In the genomic region with DNA sequence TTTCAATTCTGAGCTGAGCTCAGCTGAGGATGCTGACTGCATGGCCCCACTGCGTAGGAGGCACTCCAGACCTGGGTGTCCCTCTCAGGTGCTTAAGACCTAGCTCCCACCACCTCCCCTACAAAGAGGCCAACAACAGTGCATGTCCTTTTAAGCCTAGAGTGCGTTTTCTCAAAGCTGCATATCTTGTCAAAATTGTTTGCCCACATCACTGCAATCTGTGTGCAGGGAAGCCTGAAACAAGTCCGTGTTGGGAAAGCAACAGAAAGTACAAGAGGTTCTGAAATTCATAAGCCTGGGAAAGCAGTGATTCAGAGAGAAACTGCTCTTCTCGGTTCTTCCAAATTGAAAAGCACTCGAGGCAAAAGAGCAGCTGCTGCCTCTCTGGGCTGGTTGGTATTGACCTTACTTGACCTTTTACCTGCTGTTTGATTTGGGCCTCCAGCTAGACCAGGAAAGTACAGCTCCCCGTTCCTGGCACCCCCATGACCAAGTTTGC, we compare ENCODE assay signal across 15 cellular contexts.
DNase-seq lines count a peak whose midpoint lies in the region; ATAC-seq and TF ChIP-seq lines count a peak whose summit lies in the region.
"Had no signal": no experiment of that assay in that cellular context is flagged by ENCODE, and none has a peak within 500 bp of the region (broad histone marks: within the 10 kb centered on the region; RNA-seq: fewer than 3 reads in every experiment).

No MANE protein-coding gene starts in this region.

- H3K9me3 Mint-ChIP-seq in activated T-helper 2 cell treated with anti-CD3 and anti-CD28 coated beads, Interferon-gamma antibody, Interleukin-2, Interleukin-4, amounts not matched to agents 10 μg/mL and 5 μg/mL and 100 μg/mL, durations not matched to agents 14 hours and 24 hours and 36 hours = no peaks in the 10 kb centered on the region
- H3K9me3 Mint-ChIP-seq in activated CD8-positive, alpha-beta memory T cell treated with anti-CD3 and anti-CD28 coated beads, Interleukin-2, amount 10 ng/mL, durations not matched to agents 7 days and 5 days (ENCODE audit: low read depth) = no peaks in the 10 kb centered on the region

- TF ChIP-seq CTCF in foreskin keratinocyte (conservative IDR thresholded peaks at IDR 0.05) = no peak

- H3K27ac Mint-ChIP-seq in activated T-helper 2 cell treated with anti-CD3 and anti-CD28 coated beads, Interferon-gamma antibody, Interleukin-2, Interleukin-4, amounts not matched to agents 10 μg/mL and 5 μg/mL and 100 μg/mL, durations not matched to agents 14 hours and 24 hours and 36 hours = no peak overlapping the region
- H3K27ac Mint-ChIP-seq in activated CD8-positive, alpha-beta memory T cell treated with anti-CD3 and anti-CD28 coated beads, Interleukin-2, amount 10 ng/mL, durations not matched to agents 7 days and 5 days = no peak overlapping the region
- H3K27ac Mint-ChIP-seq: CD8-positive, alpha-beta memory T cell; memory B cell had no signal

- H3K27ac ChIP-seq in foreskin keratinocyte = no peak overlapping the region
- H3K27ac ChIP-seq: tibial nerve had no signal

- no peaks in the 10 kb centered on the region for H3K4me1 ChIP-seq in foreskin keratinocyte
- H3K4me1 ChIP-seq: tibial nerve had no signal

- intact Hi-C loops in activated T-helper 2 cell treated with anti-CD3 and anti-CD28 coated beads, Interferon-gamma antibody, Interleukin-2, Interleukin-4, amounts not matched to agents 10 μg/mL and 5 μg/mL and 100 μg/mL, durations not matched to agents 14 hours and 24 hours and 36 hours (cut with micrococcal nuclease) = no loop called here

- DNase-seq in foreskin keratinocyte = no peak
- DNase-seq in germinal center (ENCODE audit: low spot score) = no peak
- DNase-seq in activated T-helper 2 cell treated with anti-CD3 and anti-CD28 coated beads, Interferon-gamma antibody, Interleukin-2, Interleukin-4, amounts not matched to agents 10 μg/mL and 5 μg/mL and 100 μg/mL, durations not matched to agents 14 hours and 24 hours and 36 hours (ENCODE audit: low spot score) = no peak
- DNase-seq in activated CD8-positive, alpha-beta memory T cell treated with anti-CD3 and anti-CD28 coated beads, Interleukin-2, amount 10 ng/mL, durations not matched to agents 7 days and 5 days = no peak
- no peak for DNase-seq in stimulated activated naive CD4-positive, alpha-beta T cell treated with Interleukin-2 at 50 U/mL for 16 hours (lab: John Stamatoyannopoulos, UW)
- DNase-seq: activated CD4-positive, alpha-beta T cell treated with anti-CD3 and anti-CD28 coated beads, Interleukin-2, amount 50 U/mL, for 1 hour; CD8-positive, alpha-beta memory T cell; RPMI8226 had no signal

- CTCF ChIA-PET in activated CD8-positive, alpha-beta memory T cell treated with anti-CD3 and anti-CD28 coated beads, Interleukin-2, amount 10 ng/mL, durations not matched to agents 7 days and 5 days (lab: Charles Lee) = no interaction called here

- H3K27me3 Mint-ChIP-seq in activated T-helper 2 cell treated with anti-CD3 and anti-CD28 coated beads, Interferon-gamma antibody, Interleukin-2, Interleukin-4, amounts not matched to agents 10 μg/mL and 5 μg/mL and 100 μg/mL, durations not matched to agents 14 hours and 24 hours and 36 hours (ENCODE audit: low read depth) = no peaks in the 10 kb centered on the region
- no peaks in the 10 kb centered on the region for H3K27me3 Mint-ChIP-seq in activated CD8-positive, alpha-beta memory T cell treated with anti-CD3 and anti-CD28 coated beads, Interleukin-2, amount 10 ng/mL, durations not matched to agents 7 days and 5 days
- H3K27me3 Mint-ChIP-seq: CD8-positive, alpha-beta memory T cell; memory B cell had no signal

- no peaks in the 10 kb centered on the region for H3K4me1 Mint-ChIP-seq in activated T-helper 2 cell treated with anti-CD3 and anti-CD28 coated beads, Interferon-gamma antibody, Interleukin-2, Interleukin-4, amounts not matched to agents 10 μg/mL and 5 μg/mL and 100 μg/mL, durations not matched to agents 14 hours and 24 hours and 36 hours (ENCODE audit: low read depth)
- no peaks in the 10 kb centered on the region for H3K4me1 Mint-ChIP-seq in activated CD8-positive, alpha-beta memory T cell treated with anti-CD3 and anti-CD28 coated beads, Interleukin-2, amount 10 ng/mL, durations not matched to agents 7 days and 5 days
- H3K4me1 Mint-ChIP-seq: CD8-positive, alpha-beta memory T cell; memory B cell had no signal

- H3K36me3 Mint-ChIP-seq in activated T-helper 2 cell treated with anti-CD3 and anti-CD28 coated beads, Interferon-gamma antibody, Interleukin-2, Interleukin-4, amounts not matched to agents 10 μg/mL and 5 μg/mL and 100 μg/mL, durations not matched to agents 14 hours and 24 hours and 36 hours (ENCODE audit: low read depth) = no peaks in the 10 kb centered on the region
- H3K36me3 Mint-ChIP-seq in activated CD8-positive, alpha-beta memory T cell treated with anti-CD3 and anti-CD28 coated beads, Interleukin-2, amount 10 ng/mL, durations not matched to agents 7 days and 5 days = no peaks in the 10 kb centered on the region
- H3K36me3 Mint-ChIP-seq: CD8-positive, alpha-beta memory T cell; memory B cell had no signal

- ATAC-seq in GM18499 (IDR thresholded peaks at IDR 0.05; ENCODE audit: insufficient read depth, unreplicated experiment) (peak; percentile 73), GM19455 (IDR thresholded peaks at IDR 0.05; ENCODE audit: unreplicated experiment) (peak; percentile 78), HG03175 (IDR thresholded peaks at IDR 0.05; ENCODE audit: unreplicated experiment) (peak; percentile 65), foreskin keratinocyte (peak; percentile 27)
- no peak for ATAC-seq in activated CD8-positive, alpha-beta memory T cell treated with anti-CD3 and anti-CD28 coated beads, Interleukin-2, amount 10 ng/mL, durations not matched to agents 7 days and 5 days
- ATAC-seq: esophagus mucosa, K562 had no signal

- no peaks in the 10 kb centered on the region for H3K27me3 ChIP-seq in foreskin keratinocyte
- H3K27me3 ChIP-seq: tibial nerve had no signal

- no peak overlapping the region for H3K4me3 Mint-ChIP-seq in activated T-helper 2 cell treated with anti-CD3 and anti-CD28 coated beads, Interferon-gamma antibody, Interleukin-2, Interleukin-4, amounts not matched to agents 10 μg/mL and 5 μg/mL and 100 μg/mL, durations not matched to agents 14 hours and 24 hours and 36 hours (ENCODE audit: low read depth)
- no peak overlapping the region for H3K4me3 Mint-ChIP-seq in activated CD8-positive, alpha-beta memory T cell treated with anti-CD3 and anti-CD28 coated beads, Interleukin-2, amount 10 ng/mL, durations not matched to agents 7 days and 5 days
- H3K4me3 Mint-ChIP-seq: CD8-positive, alpha-beta memory T cell; memory B cell had no signal
